ENCODE assay signal across 9 cellular contexts in the genomic region with DNA sequence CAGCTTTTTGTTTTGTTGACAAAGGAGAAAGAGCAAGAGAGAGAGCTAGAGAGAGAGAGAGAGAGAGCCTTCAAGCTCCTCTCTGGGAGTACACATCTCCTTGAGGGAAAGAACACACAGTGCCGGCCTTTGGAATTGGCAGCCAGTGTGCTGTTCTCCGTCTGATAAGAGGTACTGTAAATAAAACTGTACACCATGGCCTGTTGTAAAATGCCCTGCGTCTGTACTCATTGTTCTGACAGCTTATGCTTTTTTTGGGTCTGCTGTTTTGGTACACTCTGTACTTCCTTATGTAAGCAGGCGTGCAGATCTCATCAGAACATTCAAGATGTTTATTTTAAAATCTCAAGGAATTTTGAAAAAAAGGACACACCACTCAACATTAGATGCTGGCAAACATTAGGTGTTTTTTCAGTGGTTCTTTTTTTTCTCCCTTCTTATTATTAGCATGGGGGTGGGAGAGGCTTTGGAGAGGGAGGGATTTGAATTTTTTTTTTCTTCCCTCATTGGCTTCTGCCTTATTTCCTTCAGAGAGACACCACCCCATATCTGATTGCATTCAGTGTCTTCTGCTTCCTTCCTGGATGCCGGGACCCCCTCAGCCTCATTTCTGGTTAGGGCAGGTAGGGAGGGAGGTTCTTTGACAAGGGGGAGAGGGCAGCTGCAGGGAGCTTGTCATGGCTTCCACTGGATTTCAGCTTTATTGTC.
DNase-seq lines count a peak whose midpoint lies in the region; ATAC-seq and TF ChIP-seq lines count a peak whose summit lies in the region.
"Had no signal": no experiment of that assay in that cellular context is flagged by ENCODE, and none has a peak within 500 bp of the region (broad histone marks: within the 10 kb centered on the region; RNA-seq: fewer than 3 reads in every experiment).

No MANE protein-coding gene starts in this region.

- intact Hi-C loops in CD14-positive monocyte (cut with micrococcal nuclease): loop anchor here in 1 of 2 donors (5.0 kb wide), 1 partner anchor 142 kb away; no protein-coding TSS in a partner anchor

- peaks cover 0 to 16% (median 1%) of the 10 kb centered on the region in 4 donors for H3K36me3 ChIP-seq in upper lobe of left lung

- peak in 3 of 4 donors; percentile 38 to 76 (median 49) for TF ChIP-seq POLR2A in upper lobe of left lung (IDR thresholded peaks at IDR 0.05)

- DNase-seq in activated T-cell treated with anti-CD3 and anti-CD28 coated beads, Interleukin-2, amount 50 U/mL, for 72 hours: no peak
- no peak for DNase-seq in activated T-cell treated with anti-CD3 and anti-CD28 coated beads, Interleukin-2, amount 50 U/mL, for 48 hours
- DNase-seq in dermis blood vessel endothelial cell (peak; percentile 94), mucosa of gallbladder (ENCODE audit: low spot score) (peak; percentile 93), upper lobe of left lung (peak in 1 of 2 donors; percentile 92), kidney glomerular epithelial cell (lab: John Stamatoyannopoulos, UW) (no peak), CD14-positive monocyte (ENCODE audit: low spot score) (no peak), GM10266 (ENCODE audit: extremely low spot score) (no peak)
- DNase-seq: HFFc6 had no signal

- no peaks in the 10 kb centered on the region for H3K36me3 Mint-ChIP-seq in activated T-cell treated with anti-CD3 and anti-CD28 coated beads, Interleukin-2, amount 50 U/mL, for 72 hours (ENCODE audit: insufficient read depth in 2 of 2)
- H3K36me3 Mint-ChIP-seq in CD14-positive monocyte: peaks cover 0 to 3% of the 10 kb centered on the region in 2 donors

- H3K4me1 ChIP-seq in upper lobe of left lung: peaks cover 88 to 96% (median 92%) of the 10 kb centered on the region in 4 donors

- peak overlapping the region in 1 of 2 donors; percentile 39 for H3K4me3 Mint-ChIP-seq in activated T-cell treated with anti-CD3 and anti-CD28 coated beads, Interleukin-2, amount 50 U/mL, for 72 hours
- no peak overlapping the region for H3K4me3 Mint-ChIP-seq in CD14-positive monocyte
- H3K4me3 Mint-ChIP-seq: HFFc6 had no signal

- WGBS in upper lobe of left lung, 2 donors: 3% methylated on average over 5 of the region's 5 CpGs

- no peaks in the 10 kb centered on the region for H3K9me3 Mint-ChIP-seq in activated T-cell treated with anti-CD3 and anti-CD28 coated beads, Interleukin-2, amount 50 U/mL, for 72 hours
- peaks cover 0 to 2% (median 0%) of the 10 kb centered on the region in 7 donors for H3K9me3 Mint-ChIP-seq in CD14-positive monocyte
- H3K9me3 Mint-ChIP-seq: HFFc6 had no signal

- peak overlapping the region; percentile 95 to 99 (median 97) for H3K27ac ChIP-seq in upper lobe of left lung

- ATAC-seq in activated T-cell treated with anti-CD3 and anti-CD28 coated beads, Interleukin-2, amount 50 U/mL, for 72 hours (replicated peaks in 1 of 2): no peak
- ATAC-seq in upper lobe of left lung (ENCODE audit: low FRiP score in 2 of 2): peak; percentile 92

- no peaks in the 10 kb centered on the region for H3K27me3 ChIP-seq in upper lobe of left lung

- peak overlapping the region in 3 of 4 donors; percentile 20 to 39 (median 34) for H3K4me3 ChIP-seq in upper lobe of left lung

- peaks cover 48% of the 10 kb centered on the region for H3K4me1 Mint-ChIP-seq in activated T-cell treated with anti-CD3 and anti-CD28 coated beads, Interleukin-2, amount 50 U/mL, for 72 hours (ENCODE audit: low read depth)
- H3K4me1 Mint-ChIP-seq in CD14-positive monocyte: peaks cover 35% of the 10 kb centered on the region

- no peaks in the 10 kb centered on the region for H3K27me3 Mint-ChIP-seq in activated T-cell treated with anti-CD3 and anti-CD28 coated beads, Interleukin-2, amount 50 U/mL, for 72 hours (ENCODE audit: low read depth)
- peaks cover 2 to 5% (median 2%) of the 10 kb centered on the region in 3 donors for H3K27me3 Mint-ChIP-seq in CD14-positive monocyte (ENCODE audit: low read depth in 3 of 3)

- H3K9me3 ChIP-seq in upper lobe of left lung: no peaks in the 10 kb centered on the region

- TF ChIP-seq EP300 in upper lobe of left lung (IDR thresholded peaks at IDR 0.05): peak; percentile 99 to 100 (median 100)

- H3K27ac Mint-ChIP-seq in activated T-cell treated with anti-CD3 and anti-CD28 coated beads, Interleukin-2, amount 50 U/mL, for 72 hours: peak overlapping the region; percentile 52
- no peak overlapping the region for H3K27ac Mint-ChIP-seq in CD14-positive monocyte
- H3K27ac Mint-ChIP-seq: HFFc6 had no signal

- peak in 2 of 6 experiments; percentile 48 to 51 for TF ChIP-seq CTCF in upper lobe of left lung (IDR thresholded peaks at IDR 0.05)
- no peak for TF ChIP-seq CTCF in CD14-positive monocyte (IDR thresholded peaks at IDR 0.05)
- no peak for TF ChIP-seq CTCF in GM10266 (IDR thresholded peaks at IDR 0.05; ENCODE audit: control insufficient read depth, insufficient read depth, low read depth, missing control alignments)

Comparison
In these comparisons a context has a peak if more than half of its experiments do, and no peak if none do; other contexts are left out.
1. ATAC-seq: peak in upper lobe of left lung (2 of 2); none in activated T-cell treated with anti-CD3 and anti-CD28 coated beads, Interleukin-2, amount 50 U/mL, for 72 hours (0 of 2).
2. DNase-seq: peak in dermis blood vessel endothelial cell (single experiment) and mucosa of gallbladder (single experiment); none in activated T-cell treated with anti-CD3 and anti-CD28 coated beads, Interleukin-2, amount 50 U/mL, for 72 hours (0 of 2), activated T-cell treated with anti-CD3 and anti-CD28 coated beads, Interleukin-2, amount 50 U/mL, for 48 hours (0 of 2), kidney glomerular epithelial cell (single experiment), CD14-positive monocyte (single experiment) and GM10266 (single experiment).